2 cellular contexts compared by ENCODE assay signal in the genomic region with DNA sequence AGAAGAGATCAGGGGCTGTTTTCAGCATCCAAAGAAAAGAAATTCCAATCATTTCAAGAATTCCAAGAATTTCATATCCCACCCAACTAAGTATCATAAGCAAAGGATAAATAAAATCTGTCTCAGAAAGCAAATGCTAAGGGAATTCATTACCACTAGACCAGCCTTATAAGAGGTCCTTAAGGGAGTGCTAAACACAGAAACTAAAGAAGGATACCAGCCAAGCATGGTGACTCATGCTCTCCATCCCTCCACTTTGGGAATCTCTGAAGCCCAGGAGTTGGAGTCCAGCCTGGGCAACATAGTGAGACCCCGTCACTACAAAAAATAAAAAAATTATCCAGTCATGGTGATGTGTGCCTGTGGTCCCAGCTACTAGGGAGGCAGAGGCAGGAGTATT.
TF ChIP-seq lines count a peak whose summit lies in the region.

No MANE protein-coding gene starts in this region.

TF ChIP-seq in A549, 52 proteins besides CTCF, POLR2A, EP300 and RAD21:
- TF ChIP-seq HMGXB4 (CRISPR knock-in tag; IDR thresholded peaks at IDR 0.05; ENCODE audit: borderline replicate concordance) (no peak), FOSL2 (IDR thresholded peaks at IDR 0.05) (no peak), FOSL2 (CRISPR knock-in tag; IDR thresholded peaks at IDR 0.05) (0 out of 2 replicates have a peak, but pooled peaks have one; percentile 6)

TF ChIP-seq in IMR-90, 13 proteins besides CTCF, POLR2A, EP300 and RAD21:
- TF ChIP-seq ELK1 (IDR thresholded peaks at IDR 0.05; ENCODE audit: borderline replicate concordance, low read depth, low read length) (no peak), MXI1 (IDR thresholded peaks at IDR 0.05; ENCODE audit: borderline replicate concordance, low read depth, low read length) (no peak), FOS (IDR thresholded peaks at IDR 0.05; ENCODE audit: low read depth, low read length) (0 out of 2 replicates have a peak, but pooled peaks have one; percentile 11), MAFK (IDR thresholded peaks at IDR 0.05; ENCODE audit: low read depth, low read length) (no peak)
TF ChIP-seq in IMR-90: peak in this region for 1.
